In genomic region chr1:247812637-247813036, GRCh38 we compare ENCODE assay signal across 40 cellular contexts. TPM values are rescaled to one million over a fixed set of nuclear protein-coding genes. Genes with fewer than 3 reads are reported as not detected.
"Had no signal": no experiment of that assay in that cellular context is flagged by ENCODE, and none has a peak within 500 bp of the region (broad histone marks: within the 10 kb centered on the region; RNA-seq: fewer than 3 reads in every experiment).

No MANE protein-coding gene starts in this region.

- H3K27ac ChIP-seq: adrenal gland, ascending aorta, body of pancreas, brain microvascular endothelial cell, breast epithelium, cardiac muscle cell had no signal

- H3K27me3 ChIP-seq: adrenal gland, ascending aorta, body of pancreas, brain microvascular endothelial cell, breast epithelium, cardiac muscle cell had no signal

- H3K4me1 ChIP-seq: adrenal gland, ascending aorta, body of pancreas, breast epithelium had no signal

- ATAC-seq: activated naive CD4-positive, alpha-beta T cell treated with anti-CD3 and anti-CD28 coated beads, Interleukin-2, amount 50 U/mL, for 72 hours; activated naive CD8-positive, alpha-beta T cell treated with anti-CD3 and anti-CD28 coated beads, Interleukin-2, amount 50 U/mL, for 24 hours; activated T-cell treated with anti-CD3 and anti-CD28 coated beads, Interleukin-2, amount 50 U/mL, for 4 hours; activated T-cell treated with anti-CD3 and anti-CD28 coated beads, Interleukin-2, amount 50 U/mL, for 72 hours; activated T-helper 17 cell treated with anti-CD3 and anti-CD28 coated beads, Interleukin-2, amount 50 U/mL, for 72 hours; body of pancreas had no signal

- H3K4me3 ChIP-seq: adrenal gland, ascending aorta, body of pancreas, breast epithelium, cardiac muscle cell had no signal

- H3K36me3 ChIP-seq: adrenal gland, ascending aorta, brain microvascular endothelial cell, breast epithelium, cardiac muscle cell had no signal

- H3K9me3 ChIP-seq: adrenal gland, ascending aorta, body of pancreas, breast epithelium had no signal

- DNase-seq: activated effector memory CD4-positive, alpha-beta T cell treated with anti-CD3 and anti-CD28 coated beads, Interleukin-2, amount 50 U/mL, for 16 hours; activated effector memory CD4-positive, alpha-beta T cell treated with Interleukin-2 at 50 U/mL for 16 hours; activated gamma-delta T cell; activated gamma-delta T cell treated with Interleukin-2 at 50 U/mL for 16 hours; activated naive CD4-positive, alpha-beta T cell; activated naive CD4-positive, alpha-beta T cell treated with anti-CD3 and anti-CD28 coated beads for 36 hours; activated naive CD4-positive, alpha-beta T cell treated with anti-CD3 and anti-CD28 coated beads, Interleukin-2, amount 10 ng/mL, durations not matched to agents 7 days and 5 days; activated naive CD4-positive, alpha-beta T cell treated with anti-CD3 and anti-CD28 coated beads, Interleukin-2, amount 50 U/mL, for 16 hours; activated naive CD4-positive, alpha-beta T cell treated with Interleukin-2 at 50 U/mL for 16 hours; activated naive CD8-positive, alpha-beta T cell treated with anti-CD3 and anti-CD28 coated beads for 36 hours; activated naive CD8-positive, alpha-beta T cell treated with anti-CD3 and anti-CD28 coated beads, Interleukin-2, amount 10 ng/mL, durations not matched to agents 7 days and 5 days; activated naive CD8-positive, alpha-beta T cell treated with anti-CD3 and anti-CD28 coated beads, Interleukin-2, amount 50 U/mL, for 24 hours; activated T-cell treated with anti-CD3 and anti-CD28 coated beads, Interleukin-2, amount 50 U/mL, for 1 hour; activated T-cell treated with anti-CD3 and anti-CD28 coated beads, Interleukin-2, amount 50 U/mL, for 24 hours; activated T-cell treated with anti-CD3 and anti-CD28 coated beads, Interleukin-2, amount 50 U/mL, for 4 hours; activated T-cell treated with anti-CD3 and anti-CD28 coated beads, Interleukin-2, amount 50 U/mL, for 48 hours; activated T-cell treated with anti-CD3 and anti-CD28 coated beads, Interleukin-2, amount 50 U/mL, for 72 hours; adrenal gland; amniotic stem cell; amygdala; anterior cingulate cortex; aorta; body of pancreas; brain microvascular endothelial cell; caudate nucleus; central memory CD4-positive, alpha-beta T cell; cerebellar nuclear complex had no signal

- FAIRE-seq: astrocyte, bronchial epithelial cell had no signal

RNA-seq across cellular contexts. Expression of gene OR14A16, which starts 11.3 kb away (rescaled TPM):
- total RNA-seq: activated naive CD4-positive, alpha-beta T cell treated with anti-CD3 and anti-CD28 coated beads for 36 hours; activated naive CD4-positive, alpha-beta T cell treated with anti-CD3 and anti-CD28 coated beads, Interleukin-2, amount 50 U/mL, for 72 hours; activated naive CD8-positive, alpha-beta T cell treated with anti-CD3 and anti-CD28 coated beads for 36 hours; activated naive CD8-positive, alpha-beta T cell treated with anti-CD3 and anti-CD28 coated beads, Interleukin-2, amount 10 ng/mL, durations not matched to agents 7 days and 5 days; activated T-cell treated with anti-CD3 and anti-CD28 coated beads, Interleukin-2, amount 50 U/mL, for 4 hours; activated T-cell treated with anti-CD3 and anti-CD28 coated beads, Interleukin-2, amount 50 U/mL, for 72 hours; activated T-helper 1 cell treated with anti-CD3 and anti-CD28 coated beads, Interleukin-12 subunit alpha, Interleukin-12 subunit beta, Interleukin-2, Interleukin-4 antibody, amounts not matched to agents 30 ng/mL and 10 ng/mL and 1 ng/mL, durations not matched to agents 14 hours and 24 hours and 36 hours; activated T-helper 17 cell treated with anti-CD3 and anti-CD28 coated beads, Interleukin-2, amount 50 U/mL, for 72 hours; activated T-helper 2 cell treated with anti-CD3 and anti-CD28 coated beads, Interferon-gamma antibody, Interleukin-2, Interleukin-4, amounts not matched to agents 10 μg/mL and 5 μg/mL and 100 μg/mL, durations not matched to agents 14 hours and 24 hours and 36 hours; adrenal gland; aorta; ascending aorta; astrocyte; body of pancreas; breast epithelium; bronchial epithelial cell; cardiac muscle cell; cardiac septum; cerebellum; chondrocyte had no signal
- polyA plus RNA-seq: adipose tissue, adrenal gland, aorta, cardiac muscle cell had no signal

RNA-seq across cellular contexts. Expression of gene OR11L1, which starts 29.1 kb away (rescaled TPM):
- total RNA-seq: activated naive CD4-positive, alpha-beta T cell treated with anti-CD3 and anti-CD28 coated beads for 36 hours; activated naive CD4-positive, alpha-beta T cell treated with anti-CD3 and anti-CD28 coated beads, Interleukin-2, amount 50 U/mL, for 72 hours; activated naive CD8-positive, alpha-beta T cell treated with anti-CD3 and anti-CD28 coated beads for 36 hours; activated naive CD8-positive, alpha-beta T cell treated with anti-CD3 and anti-CD28 coated beads, Interleukin-2, amount 10 ng/mL, durations not matched to agents 7 days and 5 days; activated T-cell treated with anti-CD3 and anti-CD28 coated beads, Interleukin-2, amount 50 U/mL, for 4 hours; activated T-cell treated with anti-CD3 and anti-CD28 coated beads, Interleukin-2, amount 50 U/mL, for 72 hours; activated T-helper 1 cell treated with anti-CD3 and anti-CD28 coated beads, Interleukin-12 subunit alpha, Interleukin-12 subunit beta, Interleukin-2, Interleukin-4 antibody, amounts not matched to agents 30 ng/mL and 10 ng/mL and 1 ng/mL, durations not matched to agents 14 hours and 24 hours and 36 hours; activated T-helper 17 cell treated with anti-CD3 and anti-CD28 coated beads, Interleukin-2, amount 50 U/mL, for 72 hours; activated T-helper 2 cell treated with anti-CD3 and anti-CD28 coated beads, Interferon-gamma antibody, Interleukin-2, Interleukin-4, amounts not matched to agents 10 μg/mL and 5 μg/mL and 100 μg/mL, durations not matched to agents 14 hours and 24 hours and 36 hours; adrenal gland; aorta; ascending aorta; astrocyte; body of pancreas; breast epithelium; bronchial epithelial cell; cardiac muscle cell; cardiac septum; cerebellum; chondrocyte had no signal
- polyA plus RNA-seq: adipose tissue, adrenal gland, aorta, cardiac muscle cell had no signal

RNA-seq across cellular contexts. Expression of gene TRIM58, which starts 44.4 kb away (rescaled TPM):
- total RNA-seq: bronchial epithelial cell had no signal

RNA-seq across cellular contexts. Expression of gene OR1C1, which starts 52.3 kb away (rescaled TPM):
- total RNA-seq: activated naive CD4-positive, alpha-beta T cell treated with anti-CD3 and anti-CD28 coated beads for 36 hours; activated naive CD4-positive, alpha-beta T cell treated with anti-CD3 and anti-CD28 coated beads, Interleukin-2, amount 50 U/mL, for 72 hours; activated naive CD8-positive, alpha-beta T cell treated with anti-CD3 and anti-CD28 coated beads for 36 hours; activated naive CD8-positive, alpha-beta T cell treated with anti-CD3 and anti-CD28 coated beads, Interleukin-2, amount 10 ng/mL, durations not matched to agents 7 days and 5 days; activated T-cell treated with anti-CD3 and anti-CD28 coated beads, Interleukin-2, amount 50 U/mL, for 4 hours; activated T-cell treated with anti-CD3 and anti-CD28 coated beads, Interleukin-2, amount 50 U/mL, for 72 hours; activated T-helper 1 cell treated with anti-CD3 and anti-CD28 coated beads, Interleukin-12 subunit alpha, Interleukin-12 subunit beta, Interleukin-2, Interleukin-4 antibody, amounts not matched to agents 30 ng/mL and 10 ng/mL and 1 ng/mL, durations not matched to agents 14 hours and 24 hours and 36 hours; activated T-helper 17 cell treated with anti-CD3 and anti-CD28 coated beads, Interleukin-2, amount 50 U/mL, for 72 hours; activated T-helper 2 cell treated with anti-CD3 and anti-CD28 coated beads, Interferon-gamma antibody, Interleukin-2, Interleukin-4, amounts not matched to agents 10 μg/mL and 5 μg/mL and 100 μg/mL, durations not matched to agents 14 hours and 24 hours and 36 hours; adrenal gland; aorta; ascending aorta; astrocyte; body of pancreas; breast epithelium; bronchial epithelial cell; cardiac muscle cell; cardiac septum; cerebellum; chondrocyte had no signal
- polyA plus RNA-seq: adipose tissue, adrenal gland, aorta, cardiac muscle cell had no signal
